ENCODE assay signal across 1 cellular context in genomic region chr2:239115616-239116015, GRCh38.
TF ChIP-seq lines count a peak whose summit lies in the region.

No MANE protein-coding gene starts in this region.

TF ChIP-seq in WTC11, 78 proteins besides CTCF, POLR2A, EP300 and RAD21 (continued from another document):
- TF ChIP-seq SMAD3 (CRISPR knock-in tag; IDR thresholded peaks at IDR 0.05; ENCODE audit: borderline replicate concordance) (no peak), ZBTB21 (CRISPR knock-in tag; IDR thresholded peaks at IDR 0.05; ENCODE audit: borderline replicate concordance) (no peak), NR1H2 (CRISPR knock-in tag; IDR thresholded peaks at IDR 0.05) (no peak), SOX15 (CRISPR knock-in tag; IDR thresholded peaks at IDR 0.05) (no peak), PREB (CRISPR knock-in tag; IDR thresholded peaks at IDR 0.05; ENCODE audit: borderline replicate concordance) (no peak), GTF2I (CRISPR knock-in tag; conservative IDR thresholded peaks at IDR 0.05) (no peak), KAT7 (CRISPR knock-in tag; IDR thresholded peaks at IDR 0.05; ENCODE audit: borderline replicate concordance) (no peak)
